18 cellular contexts compared by ENCODE assay signal in genomic region chr5:15495026-15495425, GRCh38. TPM values are rescaled to one million over a fixed set of nuclear protein-coding genes. Genes with fewer than 3 reads are reported as not detected.
A peak's percentile ranks its signal among the peaks of the same experiment; 100 is the strongest.
DNase-seq lines count a peak whose midpoint lies in the region; ATAC-seq and TF ChIP-seq lines count a peak whose summit lies in the region.
"Had no signal": no experiment of that assay in that cellular context is flagged by ENCODE, and none has a peak within 500 bp of the region (broad histone marks: within the 10 kb centered on the region; RNA-seq: fewer than 3 reads in every experiment).

No MANE protein-coding gene starts in this region.

- CTCF ChIA-PET in WTC11 (lab: Charles Lee), result interaction anchor here (0.7 to 1.4 kb wide), 2 partner anchors 105 to 500 kb away, joined by 3 read pairs; no protein-coding TSS in a partner anchor

- DNase-seq in NCI-H82 (lab: John Stamatoyannopoulos, UW) (peak; percentile 72), NCI-H82 treated with DMSO at 0.1 percent for 48 hours (lab: John Stamatoyannopoulos, UW; ENCODE audit: unreplicated experiment) (no peak), NCI-H524 (lab: John Stamatoyannopoulos, UW) (peak; percentile 16 to 80), fibroblast of villous mesenchyme (ENCODE audit: low read depth) (peak; percentile 34), osteoblast (ENCODE audit: insufficient read length, low spot score, missing footprints) (no peak), WTC11 (ENCODE audit: low spot score) (no peak), NCI-H2171 (lab: John Stamatoyannopoulos, UW) (no peak), Right ventricle myocardium inferior (ENCODE audit: missing footprints) (no peak)
- DNase-seq: AML-193; Caco-2; DMS53; MV-4-11; NCI-H187 treated with DMSO at 0.1 percent for 48 hours; NCI-H2171 treated with DMSO at 0.1 percent for 48 hours; NCI-H446 treated with DMSO at 0.1 percent for 48 hours; NK-92 treated with Interleukin-12 subunit alpha and Interleukin-12 subunit beta, amount 100 ng/mL, for 24 hours had no signal

- peaks cover 2% of the 10 kb centered on the region; the same call in 1 of the 2 replicates for H3K27me3 Mint-ChIP-seq in WTC11 (ENCODE audit: low read depth)

- no peaks in the 10 kb centered on the region for H3K36me3 ChIP-seq in osteoblast (ENCODE audit: insufficient read depth, low read length)

- no peaks in the 10 kb centered on the region for H4K20me1 ChIP-seq in osteoblast (ENCODE audit: insufficient read depth, low read length)

- POLR2A ChIA-PET in WTC11 (lab: Charles Lee), result no interaction called here

- H3K4me3 ChIP-seq in fibroblast of villous mesenchyme (ENCODE audit: low read depth, low read length), result no peak overlapping the region
- no peak overlapping the region for H3K4me3 ChIP-seq in osteoblast (ENCODE audit: insufficient read depth, low read length)
- H3K4me3 ChIP-seq: A549 had no signal

- no peak overlapping the region for H3K27ac Mint-ChIP-seq in WTC11

- no peak overlapping the region for H3K27ac ChIP-seq in osteoblast (ENCODE audit: low read depth, low read length)
- H3K27ac ChIP-seq: A549 had no signal

- H2AFZ ChIP-seq in osteoblast (ENCODE audit: low read length), result no peak overlapping the region

- peaks cover 7% of the 10 kb centered on the region for H3K4me1 ChIP-seq in osteoblast (ENCODE audit: insufficient read depth, low read length)
- H3K4me1 ChIP-seq: Caco-2 had no signal

- H3K4me1 Mint-ChIP-seq in WTC11, result peaks cover 22% of the 10 kb centered on the region

- no peaks in the 10 kb centered on the region for H3K79me2 ChIP-seq in osteoblast (ENCODE audit: insufficient read depth, low read length)

- H3K9me3 ChIP-seq in osteoblast (ENCODE audit: low read depth, low read length), result no peaks in the 10 kb centered on the region
- H3K9me3 ChIP-seq: A549, Caco-2 had no signal

- H3K27me3 ChIP-seq in osteoblast (ENCODE audit: insufficient read depth, low read length), result peaks cover 27% of the 10 kb centered on the region

- ATAC-seq in WTC11 (no peak), Right ventricle myocardium inferior (no peak)
- ATAC-seq: A549, HCT116 had no signal

- no peaks in the 10 kb centered on the region for H3K36me3 Mint-ChIP-seq in WTC11

- H3K4me3 Mint-ChIP-seq in WTC11, result no peak overlapping the region

- H3K4me2 ChIP-seq in osteoblast (ENCODE audit: insufficient read depth, low read length), result no peak overlapping the region
- H3K4me2 ChIP-seq: A549 had no signal

- TF ChIP-seq CTCF in fibroblast of villous mesenchyme (IDR thresholded peaks at IDR 0.05; ENCODE audit: insufficient read depth, low read depth, low read length) (no peak), osteoblast (IDR thresholded peaks at IDR 0.05; ENCODE audit: extremely low read depth, low read depth, low read length) (no peak), WTC11 (IDR thresholded peaks at IDR 0.05) (no peak)

- H3K9me3 Mint-ChIP-seq in WTC11, result peaks cover 6% of the 10 kb centered on the region; the same call in 1 of the 2 replicates

- intact Hi-C loops in Right ventricle myocardium inferior (cut with DNase I), result no loop called here

TF ChIP-seq in WTC11, 78 proteins besides CTCF, POLR2A, EP300 and RAD21:
- no peak for TF ChIP-seq CREB1 (CRISPR knock-in tag; IDR thresholded peaks at IDR 0.05)
- no peak for TF ChIP-seq AFF4 (CRISPR knock-in tag; IDR thresholded peaks at IDR 0.05; ENCODE audit: borderline replicate concordance)
- no peak for TF ChIP-seq NR2C2 (CRISPR knock-in tag; IDR thresholded peaks at IDR 0.05)
- no peak for TF ChIP-seq ZNF121 (CRISPR knock-in tag; IDR thresholded peaks at IDR 0.05)
- no peak for TF ChIP-seq E2F1 (CRISPR knock-in tag; IDR thresholded peaks at IDR 0.05)
- no peak for TF ChIP-seq PREB (CRISPR knock-in tag; IDR thresholded peaks at IDR 0.05; ENCODE audit: borderline replicate concordance)
- no peak for TF ChIP-seq ZSCAN18 (CRISPR knock-in tag; IDR thresholded peaks at IDR 0.05)
- TF ChIP-seq OVOL2 (CRISPR knock-in tag; IDR thresholded peaks at IDR 0.05; ENCODE audit: borderline replicate concordance), result no peak
- no peak for TF ChIP-seq ZNF512 (CRISPR knock-in tag; IDR thresholded peaks at IDR 0.05; ENCODE audit: borderline replicate concordance)
- no peak for TF ChIP-seq ZNF317 (CRISPR knock-in tag; IDR thresholded peaks at IDR 0.05; ENCODE audit: borderline replicate concordance, low read depth)

RNA-seq across cellular contexts. Expression of gene FBXL7, which starts 5.0 kb away (rescaled TPM):
- total RNA-seq in fibroblast of villous mesenchyme, result 10.6 and 11.2 TPM in 2 replicates
- 13.4 and 14.4 TPM in 2 replicates for total RNA-seq in osteoblast
- 13.8 to 15.9 TPM (median 14.4 TPM) in 3 replicates for total RNA-seq in WTC11 (2021)
- total RNA-seq in Right ventricle myocardium inferior, result 17.8 TPM
- total RNA-seq: Caco-2 had no signal

Comparison
In these comparisons a context has a peak if more than half of its experiments do, and no peak if none do; other contexts are left out.
1. DNase-seq: peak in NCI-H82 (single experiment), NCI-H524 (2 of 2) and fibroblast of villous mesenchyme (single experiment); none in NCI-H82 treated with DMSO at 0.1 percent for 48 hours (single experiment), osteoblast (single experiment), WTC11 (single experiment), NCI-H2171 (single experiment) and Right ventricle myocardium inferior (single experiment).